Comparison of ENCODE assay signal across 22 cellular contexts in genomic region chr12:24268663-24269186, GRCh38.
DNase-seq lines count a peak whose midpoint lies in the region; ATAC-seq and TF ChIP-seq lines count a peak whose summit lies in the region.
"Had no signal": no experiment of that assay in that cellular context is flagged by ENCODE, and none has a peak within 500 bp of the region (broad histone marks: within the 10 kb centered on the region; RNA-seq: fewer than 3 reads in every experiment).

No MANE protein-coding gene starts in this region.

- DNase-seq in Caco-2 (no peak), MM.1S (no peak), endothelial cell (ENCODE audit: low spot score) (no peak), neural progenitor cell (ENCODE audit: low spot score) (no peak), A673 (ENCODE audit: low spot score) (no peak)
- DNase-seq: activated B cell treated with CpG ODN at 0.5 μM for 24 hours; activated CD4-positive, alpha-beta T cell treated with anti-CD3 and anti-CD28 coated beads, Interleukin-2, amount 50 U/mL, for 48 hours; CD4-positive, CD25-positive, alpha-beta regulatory T cell; KG1; left colon; NCI-H2029; RPMI8226; small intestine; stimulated activated naive B cell treated with anti-CD40 and anti-IgM and Interleukin-4, amounts not matched to agents 10 μg/mL and 1 μg/mL and 100 μg/mL, for 72 hours had no signal

- H4K20me1 ChIP-seq in MM.1S (ENCODE audit: insufficient read depth, low read length) (no peaks in the 10 kb centered on the region), neural progenitor cell (ENCODE audit: low read depth) (no peaks in the 10 kb centered on the region)

- POLR2A ChIA-PET in Caco-2 (lab: Charles Lee) (no interaction called here), A673 (lab: Charles Lee; ENCODE audit: low non-redundant PET) (no interaction called here)

- H3K27me3 Mint-ChIP-seq in Caco-2 (ENCODE audit: insufficient read depth, unreplicated experiment) = no peaks in the 10 kb centered on the region
- H3K27me3 Mint-ChIP-seq in endothelial cell (ENCODE audit: unreplicated experiment) = no peaks in the 10 kb centered on the region
- no peaks in the 10 kb centered on the region for H3K27me3 Mint-ChIP-seq in neural progenitor cell (ENCODE audit: insufficient read depth, low read depth)
- H3K27me3 Mint-ChIP-seq: activated B cell treated with CpG ODN at 0.5 μM for 24 hours; CD4-positive, CD25-positive, alpha-beta regulatory T cell had no signal

- 0 out of 2 replicates have a peak, but pooled peaks cover 5% of the 10 kb centered on the region for H3K4me1 ChIP-seq in Caco-2
- no peaks in the 10 kb centered on the region for H3K4me1 ChIP-seq in MM.1S (ENCODE audit: low read length)
- no peaks in the 10 kb centered on the region for H3K4me1 ChIP-seq in neural progenitor cell
- H3K4me1 ChIP-seq in A673 (ENCODE audit: insufficient read depth, low read length, poor library complexity, severe bottlenecking) = no peaks in the 10 kb centered on the region
- H3K4me1 ChIP-seq: HAP-1, prostate gland, vagina had no signal

- no peaks in the 10 kb centered on the region for H3F3A ChIP-seq in MM.1S (ENCODE audit: insufficient read depth, low read length)
- peaks cover 8% of the 10 kb centered on the region for H3F3A ChIP-seq in neural progenitor cell (ENCODE audit: low read depth)

- H3K4me3 ChIP-seq in Caco-2 (ENCODE audit: low read depth, low read length) = no peak overlapping the region
- H3K4me3 ChIP-seq in MM.1S (ENCODE audit: low read length) = no peak overlapping the region
- no peak overlapping the region for H3K4me3 ChIP-seq in neural progenitor cell
- H3K4me3 ChIP-seq in A673 (ENCODE audit: low read depth, low read length, poor library complexity, severe bottlenecking) = no peak overlapping the region
- H3K4me3 ChIP-seq: HAP-1, prostate gland, vagina had no signal

- H3K36me3 Mint-ChIP-seq in Caco-2 (ENCODE audit: insufficient read depth, unreplicated experiment) (no peaks in the 10 kb centered on the region), endothelial cell (ENCODE audit: low read depth, unreplicated experiment) (no peaks in the 10 kb centered on the region), neural progenitor cell (peaks cover 14% of the 10 kb centered on the region)
- H3K36me3 Mint-ChIP-seq: CD4-positive, CD25-positive, alpha-beta regulatory T cell; stimulated activated naive B cell treated with anti-CD40 and anti-IgM and Interleukin-4, amounts not matched to agents 10 μg/mL and 1 μg/mL and 100 μg/mL, for 72 hours had no signal

- H3K36me3 ChIP-seq in Caco-2 (ENCODE audit: control insufficient read depth, insufficient read depth, low read length) = no peaks in the 10 kb centered on the region
- H3K36me3 ChIP-seq in MM.1S (replicated peaks; ENCODE audit: insufficient read depth, low read length) = no peaks in the 10 kb centered on the region
- no peaks in the 10 kb centered on the region for H3K36me3 ChIP-seq in neural progenitor cell
- no peaks in the 10 kb centered on the region for H3K36me3 ChIP-seq in A673 (ENCODE audit: insufficient read depth, low read length, poor library complexity, severe bottlenecking)
- H3K36me3 ChIP-seq: HAP-1, prostate gland, vagina had no signal

- TF ChIP-seq CTCF in Caco-2 (IDR thresholded peaks at IDR 0.05; ENCODE audit: insufficient read depth in 1 of 2, low read depth in 1 of 2, low read length in 1 of 2, severe bottlenecking in 1 of 2, unreplicated experiment in 1 of 2) = peak; percentile 1 to 53
- TF ChIP-seq CTCF in MM.1S (IDR thresholded peaks at IDR 0.05; ENCODE audit: low read length) = peak; percentile 12
- TF ChIP-seq CTCF in endothelial cell (IDR thresholded peaks at IDR 0.05; ENCODE audit: unreplicated experiment) = peak; percentile 35
- peak; percentile 8 for TF ChIP-seq CTCF in neural progenitor cell (IDR thresholded peaks at IDR 0.05)
- TF ChIP-seq CTCF in A673 (conservative IDR thresholded peaks at IDR 0.05; ENCODE audit: low read depth, low read length) = no peak; the same call in 1 of the 2 replicates

- H3K4me3 Mint-ChIP-seq in Caco-2 (ENCODE audit: unreplicated experiment) (no peak overlapping the region), endothelial cell (ENCODE audit: unreplicated experiment) (no peak overlapping the region), neural progenitor cell (no peak overlapping the region)
- H3K4me3 Mint-ChIP-seq: activated B cell treated with CpG ODN at 0.5 μM for 24 hours; CD4-positive, CD25-positive, alpha-beta regulatory T cell; nephron; stimulated activated naive B cell treated with anti-CD40 and anti-IgM and Interleukin-4, amounts not matched to agents 10 μg/mL and 1 μg/mL and 100 μg/mL, for 72 hours; T-helper 2 cell treated with Interferon-gamma antibody and Interleukin-4, amounts not matched to agents 5 μg/mL and 100 μg/mL, for 36 hours had no signal

- no peaks in the 10 kb centered on the region for H3K9me3 Mint-ChIP-seq in Caco-2 (ENCODE audit: unreplicated experiment)
- H3K9me3 Mint-ChIP-seq in endothelial cell (ENCODE audit: unreplicated experiment) = no peaks in the 10 kb centered on the region
- H3K9me3 Mint-ChIP-seq in neural progenitor cell = no peaks in the 10 kb centered on the region
- H3K9me3 Mint-ChIP-seq: activated B cell treated with CpG ODN at 0.5 μM for 24 hours; nephron; stimulated activated naive B cell treated with anti-CD40 and anti-IgM and Interleukin-4, amounts not matched to agents 10 μg/mL and 1 μg/mL and 100 μg/mL, for 72 hours; T-helper 2 cell treated with Interferon-gamma antibody and Interleukin-4, amounts not matched to agents 5 μg/mL and 100 μg/mL, for 36 hours had no signal

- ATAC-seq in GM18502 (IDR thresholded peaks at IDR 0.05; ENCODE audit: poor library complexity, unreplicated experiment) (no peak), HG02623 (IDR thresholded peaks at IDR 0.05; ENCODE audit: unreplicated experiment) (no peak), HG03432 (IDR thresholded peaks at IDR 0.05; ENCODE audit: unreplicated experiment) (no peak)
- ATAC-seq: left colon; stimulated activated naive B cell treated with anti-CD40 and anti-IgM and Interleukin-4, amounts not matched to agents 10 μg/mL and 1 μg/mL and 100 μg/mL, for 72 hours had no signal

- H3K9ac ChIP-seq in MM.1S (ENCODE audit: low read length) (no peak overlapping the region), neural progenitor cell (no peak overlapping the region)

- no peaks in the 10 kb centered on the region for H3K79me2 ChIP-seq in MM.1S (ENCODE audit: low read length)
- no peaks in the 10 kb centered on the region for H3K79me2 ChIP-seq in neural progenitor cell (ENCODE audit: low read depth)

- H3K27ac ChIP-seq in MM.1S (ENCODE audit: low read length) (no peak overlapping the region), neural progenitor cell (no peak overlapping the region), A673 (ENCODE audit: low read depth, low read length, poor library complexity, severe bottlenecking) (no peak overlapping the region)
- H3K27ac ChIP-seq: prostate gland, vagina had no signal

- H3K27me3 ChIP-seq in Caco-2 (replicated peaks; ENCODE audit: control insufficient read depth, insufficient read depth, low read length) (no peaks in the 10 kb centered on the region), MM.1S (replicated peaks; ENCODE audit: insufficient read depth, low read length) (no peaks in the 10 kb centered on the region), neural progenitor cell (no peaks in the 10 kb centered on the region), A673 (replicated peaks; ENCODE audit: insufficient read depth, low read depth, low read length, poor library complexity) (no peaks in the 10 kb centered on the region)
- H3K27me3 ChIP-seq: vagina had no signal

- H3K9me2 ChIP-seq in MM.1S (replicated peaks; ENCODE audit: insufficient read depth, low read length) = no peaks in the 10 kb centered on the region

- H3K4me1 Mint-ChIP-seq in Caco-2 (ENCODE audit: low read depth, unreplicated experiment) (no peaks in the 10 kb centered on the region), endothelial cell (ENCODE audit: unreplicated experiment) (no peaks in the 10 kb centered on the region), neural progenitor cell (no peaks in the 10 kb centered on the region)
- H3K4me1 Mint-ChIP-seq: activated B cell treated with CpG ODN at 0.5 μM for 24 hours; CD4-positive, CD25-positive, alpha-beta regulatory T cell; nephron; stimulated activated naive B cell treated with anti-CD40 and anti-IgM and Interleukin-4, amounts not matched to agents 10 μg/mL and 1 μg/mL and 100 μg/mL, for 72 hours had no signal

- intact Hi-C loops in Caco-2 (cut with micrococcal nuclease; ENCODE audit: unreplicated experiment) = loop anchor here (1.0 to 5.0 kb wide), 2 partner anchors 84 to 511 kb away; no protein-coding TSS in a partner anchor
- intact Hi-C loops in A673 (cut with micrococcal nuclease; ENCODE audit: unreplicated experiment) = no loop called here

- H3K4me2 ChIP-seq in MM.1S (ENCODE audit: low read depth, low read length) (no peak overlapping the region), neural progenitor cell (no peak overlapping the region)

- BruUV-seq in Caco-2 (replicated peaks; lab: Mats Ljungman, UMichigan) (no TSS peak), A673 (replicated peaks; lab: Mats Ljungman, UMichigan) (no TSS peak)

- H2AFZ ChIP-seq in MM.1S (ENCODE audit: low read length) (no peak overlapping the region), neural progenitor cell (replicated peaks) (no peak overlapping the region)

- CTCF ChIA-PET in Caco-2 (lab: Charles Lee) (no interaction called here), A673 (lab: Charles Lee) (no interaction called here)

- H3K27ac Mint-ChIP-seq in Caco-2 (ENCODE audit: unreplicated experiment) (no peak overlapping the region), endothelial cell (ENCODE audit: unreplicated experiment) (no peak overlapping the region), neural progenitor cell (no peak overlapping the region)
- H3K27ac Mint-ChIP-seq: activated B cell treated with CpG ODN at 0.5 μM for 24 hours; CD4-positive, CD25-positive, alpha-beta regulatory T cell; nephron; stimulated activated naive B cell treated with anti-CD40 and anti-IgM and Interleukin-4, amounts not matched to agents 10 μg/mL and 1 μg/mL and 100 μg/mL, for 72 hours; T-helper 2 cell treated with Interferon-gamma antibody and Interleukin-4, amounts not matched to agents 5 μg/mL and 100 μg/mL, for 36 hours had no signal

- H3K9me3 ChIP-seq in Caco-2 (no peaks in the 10 kb centered on the region), MM.1S (replicated peaks; ENCODE audit: insufficient read depth, low read length) (no peaks in the 10 kb centered on the region), neural progenitor cell (ENCODE audit: low read depth) (no peaks in the 10 kb centered on the region), A673 (ENCODE audit: low read depth, low read length, poor library complexity, severe bottlenecking) (no peaks in the 10 kb centered on the region)
- H3K9me3 ChIP-seq: HAP-1, prostate gland, vagina had no signal
